Comparison of ENCODE assay signal across 39 cellular contexts in the genomic region with DNA sequence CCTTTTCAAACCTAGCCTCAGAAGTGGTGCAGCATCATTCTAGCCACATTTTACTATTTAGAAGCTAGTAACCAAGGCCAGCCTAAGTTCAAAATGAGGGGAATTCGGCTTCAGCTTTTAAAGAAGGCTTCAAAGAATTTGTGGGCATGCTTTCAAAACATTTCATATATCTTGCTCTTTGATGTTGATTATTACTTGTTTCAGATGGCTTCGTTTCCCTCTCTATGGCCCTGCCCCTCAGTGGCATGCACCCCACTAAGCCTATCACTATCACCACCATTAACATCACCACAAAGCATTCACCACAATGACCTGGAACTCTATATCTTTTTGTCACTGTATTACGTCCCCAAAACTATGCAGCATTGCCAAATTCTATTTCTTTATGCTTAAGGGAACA. TPM values are rescaled to one million over a fixed set of nuclear protein-coding genes. Genes with fewer than 3 reads are reported as not detected.
"Had no signal": no experiment of that assay in that cellular context is flagged by ENCODE, and none has a peak within 500 bp of the region (broad histone marks: within the 10 kb centered on the region; RNA-seq: fewer than 3 reads in every experiment).

No MANE protein-coding gene starts in this region.

- H3K27ac Mint-ChIP-seq: activated B cell treated with CpG ODN at 0.5 μM for 24 hours; activated CD4-positive, alpha-beta memory T cell treated with anti-CD3 and anti-CD28 coated beads for 36 hours; activated CD4-positive, alpha-beta T cell treated with anti-CD3 and anti-CD28 coated beads, Interleukin-2, amount 10 ng/mL, durations not matched to agents 24 days and 14 days; activated CD8-positive, alpha-beta T cell treated with anti-CD3 and anti-CD28 coated beads for 36 hours; activated naive CD4-positive, alpha-beta T cell treated with anti-CD3 and anti-CD28 coated beads for 36 hours; activated naive CD4-positive, alpha-beta T cell treated with anti-CD3 and anti-CD28 coated beads, Interleukin-2, amount 50 U/mL, for 72 hours; activated naive CD8-positive, alpha-beta T cell treated with anti-CD3 and anti-CD28 coated beads for 36 hours; activated T-cell treated with anti-CD3 and anti-CD28 coated beads, Interleukin-2, amount 50 U/mL, for 72 hours; activated T-helper 1 cell treated with anti-CD3 and anti-CD28 coated beads, Interleukin-12 subunit alpha, Interleukin-12 subunit beta, Interleukin-2, Interleukin-4 antibody, amounts not matched to agents 30 ng/mL and 10 ng/mL and 1 ng/mL, durations not matched to agents 14 hours and 24 hours and 36 hours; activated T-helper 17 cell treated with anti-CD3 and anti-CD28 coated beads, Interleukin-2, amount 50 U/mL, for 72 hours; brain; T-helper 1 cell treated with Interleukin-12 subunit alpha and Interleukin-12 subunit beta and Interleukin-4 antibody, amounts not matched to agents 30 μg/mL and 1 μg/mL, for 36 hours; T-helper 2 cell treated with Interferon-gamma antibody and Interleukin-4, amounts not matched to agents 5 μg/mL and 100 μg/mL, for 36 hours had no signal

- H3K4me1 Mint-ChIP-seq: activated B cell treated with CpG ODN at 0.5 μM for 24 hours; activated CD4-positive, alpha-beta T cell treated with anti-CD3 and anti-CD28 coated beads, Interleukin-2, amount 10 ng/mL, durations not matched to agents 24 days and 14 days; activated naive CD8-positive, alpha-beta T cell treated with anti-CD3 and anti-CD28 coated beads for 36 hours; activated T-helper 17 cell treated with anti-CD3 and anti-CD28 coated beads, Interleukin-2, amount 50 U/mL, for 72 hours; brain; central memory CD8-positive, alpha-beta T cell had no signal

- ATAC-seq: activated CD8-positive, alpha-beta T cell treated with anti-CD3 and anti-CD28 coated beads for 36 hours; activated naive CD4-positive, alpha-beta T cell treated with anti-CD3 and anti-CD28 coated beads, Interleukin-2, amount 50 U/mL, for 72 hours; activated T-cell treated with anti-CD3 and anti-CD28 coated beads, Interleukin-2, amount 50 U/mL, for 4 hours; activated T-cell treated with anti-CD3 and anti-CD28 coated beads, Interleukin-2, amount 50 U/mL, for 72 hours; activated T-helper 17 cell treated with anti-CD3 and anti-CD28 coated beads, Interleukin-2, amount 50 U/mL, for 72 hours had no signal

- H3K4me3 Mint-ChIP-seq: activated B cell treated with CpG ODN at 0.5 μM for 24 hours; activated CD4-positive, alpha-beta memory T cell treated with anti-CD3 and anti-CD28 coated beads for 36 hours; activated CD4-positive, alpha-beta T cell treated with anti-CD3 and anti-CD28 coated beads, Interleukin-2, amount 10 ng/mL, durations not matched to agents 24 days and 14 days; activated CD8-positive, alpha-beta T cell treated with anti-CD3 and anti-CD28 coated beads for 36 hours; activated naive CD4-positive, alpha-beta T cell treated with anti-CD3 and anti-CD28 coated beads for 36 hours; activated naive CD8-positive, alpha-beta T cell treated with anti-CD3 and anti-CD28 coated beads for 36 hours; activated T-cell treated with anti-CD3 and anti-CD28 coated beads, Interleukin-2, amount 50 U/mL, for 4 hours; activated T-cell treated with anti-CD3 and anti-CD28 coated beads, Interleukin-2, amount 50 U/mL, for 72 hours; activated T-helper 1 cell treated with anti-CD3 and anti-CD28 coated beads, Interleukin-12 subunit alpha, Interleukin-12 subunit beta, Interleukin-2, Interleukin-4 antibody, amounts not matched to agents 30 ng/mL and 10 ng/mL and 1 ng/mL, durations not matched to agents 14 hours and 24 hours and 36 hours; activated T-helper 17 cell treated with anti-CD3 and anti-CD28 coated beads, Interleukin-2, amount 50 U/mL, for 72 hours; brain; central memory CD8-positive, alpha-beta T cell; T-helper 1 cell treated with Interleukin-12 subunit alpha and Interleukin-12 subunit beta and Interleukin-4 antibody, amounts not matched to agents 30 μg/mL and 1 μg/mL, for 36 hours; T-helper 2 cell treated with Interferon-gamma antibody and Interleukin-4, amounts not matched to agents 5 μg/mL and 100 μg/mL, for 36 hours had no signal

- H3K27me3 Mint-ChIP-seq: activated B cell treated with CpG ODN at 0.5 μM for 24 hours; activated CD4-positive, alpha-beta memory T cell treated with anti-CD3 and anti-CD28 coated beads for 36 hours; activated CD4-positive, alpha-beta T cell treated with anti-CD3 and anti-CD28 coated beads, Interleukin-2, amount 10 ng/mL, durations not matched to agents 24 days and 14 days; activated CD8-positive, alpha-beta T cell treated with anti-CD3 and anti-CD28 coated beads for 36 hours; activated naive CD8-positive, alpha-beta T cell treated with anti-CD3 and anti-CD28 coated beads for 36 hours; activated T-helper 17 cell treated with anti-CD3 and anti-CD28 coated beads, Interleukin-2, amount 50 U/mL, for 72 hours; brain; central memory CD8-positive, alpha-beta T cell had no signal

- H3K9me3 Mint-ChIP-seq: activated B cell treated with CpG ODN at 0.5 μM for 24 hours; activated CD4-positive, alpha-beta T cell treated with anti-CD3 and anti-CD28 coated beads, Interleukin-2, amount 10 ng/mL, durations not matched to agents 24 days and 14 days; activated naive CD4-positive, alpha-beta T cell treated with anti-CD3 and anti-CD28 coated beads, Interleukin-2, amount 50 U/mL, for 72 hours; activated naive CD8-positive, alpha-beta T cell treated with anti-CD3 and anti-CD28 coated beads for 36 hours; activated T-cell treated with anti-CD3 and anti-CD28 coated beads, Interleukin-2, amount 50 U/mL, for 4 hours; activated T-cell treated with anti-CD3 and anti-CD28 coated beads, Interleukin-2, amount 50 U/mL, for 72 hours; activated T-helper 1 cell treated with anti-CD3 and anti-CD28 coated beads, Interleukin-12 subunit alpha, Interleukin-12 subunit beta, Interleukin-2, Interleukin-4 antibody, amounts not matched to agents 30 ng/mL and 10 ng/mL and 1 ng/mL, durations not matched to agents 14 hours and 24 hours and 36 hours; activated T-helper 17 cell treated with anti-CD3 and anti-CD28 coated beads, Interleukin-2, amount 50 U/mL, for 72 hours; central memory CD8-positive, alpha-beta T cell; T-helper 1 cell treated with Interleukin-12 subunit alpha and Interleukin-12 subunit beta and Interleukin-4 antibody, amounts not matched to agents 30 μg/mL and 1 μg/mL, for 36 hours; T-helper 2 cell treated with Interferon-gamma antibody and Interleukin-4, amounts not matched to agents 5 μg/mL and 100 μg/mL, for 36 hours had no signal

- H3K36me3 Mint-ChIP-seq: activated CD4-positive, alpha-beta memory T cell treated with anti-CD3 and anti-CD28 coated beads for 36 hours; activated naive CD4-positive, alpha-beta T cell treated with anti-CD3 and anti-CD28 coated beads, Interleukin-2, amount 50 U/mL, for 72 hours; activated naive CD8-positive, alpha-beta T cell treated with anti-CD3 and anti-CD28 coated beads for 36 hours; brain had no signal

- DNase-seq: activated B cell treated with CpG ODN at 0.5 μM for 24 hours; activated CD4-positive, alpha-beta memory T cell treated with anti-CD3 and anti-CD28 coated beads for 36 hours; activated CD4-positive, alpha-beta T cell treated with anti-CD3 and anti-CD28 coated beads for 4 hours; activated CD4-positive, alpha-beta T cell treated with anti-CD3 and anti-CD28 coated beads, Interleukin-2, amount 10 ng/mL, durations not matched to agents 24 days and 14 days; activated CD4-positive, alpha-beta T cell treated with anti-CD3 and anti-CD28 coated beads, Interleukin-2, amount 50 U/mL, for 1 hour; activated CD4-positive, alpha-beta T cell treated with anti-CD3 and anti-CD28 coated beads, Interleukin-2, amount 50 U/mL, for 4 hours; activated CD4-positive, CD25-positive, alpha-beta regulatory T cell treated with anti-CD3 and anti-CD28 coated beads, Interleukin-2, amount 50 U/mL, for 72 hours; activated CD8-positive, alpha-beta memory T cell treated with anti-CD3 and anti-CD28 coated beads, Interleukin-2, amount 50 U/mL, for 4 hours; activated CD8-positive, alpha-beta T cell treated with anti-CD3 and anti-CD28 coated beads for 36 hours; activated effector memory CD4-positive, alpha-beta T cell treated with anti-CD3 and anti-CD28 coated beads, Interleukin-2, amount 50 U/mL, for 16 hours; activated gamma-delta T cell treated with Interleukin-2 at 50 U/mL for 16 hours; activated naive CD4-positive, alpha-beta T cell; activated naive CD4-positive, alpha-beta T cell treated with anti-CD3 and anti-CD28 coated beads for 36 hours; activated naive CD4-positive, alpha-beta T cell treated with anti-CD3 and anti-CD28 coated beads, Interleukin-2, amount 50 U/mL, for 16 hours; activated naive CD8-positive, alpha-beta T cell treated with anti-CD3 and anti-CD28 coated beads for 36 hours; activated T-cell treated with anti-CD3 and anti-CD28 coated beads for 4 hours; activated T-cell treated with anti-CD3 and anti-CD28 coated beads, Interleukin-2, amount 50 U/mL, for 1 hour; activated T-cell treated with anti-CD3 and anti-CD28 coated beads, Interleukin-2, amount 50 U/mL, for 4 hours; activated T-cell treated with anti-CD3 and anti-CD28 coated beads, Interleukin-2, amount 50 U/mL, for 72 hours; adrenal gland; amniotic stem cell; aorta; caudate nucleus; cerebellar nuclear complex; T-helper 1 cell; T-helper 2 cell; T-helper 9 cell had no signal

- FAIRE-seq: bronchial epithelial cell, TTC549 had no signal

RNA-seq across cellular contexts. Expression of a gene that starts 51.2 kb away (rescaled TPM):
- total RNA-seq: activated B cell treated with CpG ODN at 0.5 μM for 24 hours; activated CD4-positive, alpha-beta memory T cell treated with anti-CD3 and anti-CD28 coated beads for 36 hours; activated CD4-positive, alpha-beta T cell treated with anti-CD3 and anti-CD28 coated beads, Interleukin-2, amount 10 ng/mL, durations not matched to agents 24 days and 14 days; activated CD8-positive, alpha-beta memory T cell treated with anti-CD3 and anti-CD28 coated beads for 36 hours; activated CD8-positive, alpha-beta T cell treated with anti-CD3 and anti-CD28 coated beads for 36 hours; activated naive CD4-positive, alpha-beta T cell treated with anti-CD3 and anti-CD28 coated beads for 36 hours; activated naive CD4-positive, alpha-beta T cell treated with anti-CD3 and anti-CD28 coated beads, Interleukin-2, amount 50 U/mL, for 72 hours; activated naive CD8-positive, alpha-beta T cell treated with anti-CD3 and anti-CD28 coated beads for 36 hours; activated T-cell treated with anti-CD3 and anti-CD28 coated beads, Interleukin-2, amount 50 U/mL, for 4 hours; activated T-cell treated with anti-CD3 and anti-CD28 coated beads, Interleukin-2, amount 50 U/mL, for 72 hours; activated T-helper 1 cell treated with anti-CD3 and anti-CD28 coated beads, Interleukin-12 subunit alpha, Interleukin-12 subunit beta, Interleukin-2, Interleukin-4 antibody, amounts not matched to agents 30 ng/mL and 10 ng/mL and 1 ng/mL, durations not matched to agents 14 hours and 24 hours and 36 hours; activated T-helper 17 cell treated with anti-CD3 and anti-CD28 coated beads, Interleukin-2, amount 50 U/mL, for 72 hours; adrenal gland; aorta; bronchial epithelial cell; cardiac muscle cell; chondrocyte had no signal
